8 cellular contexts compared by ENCODE assay signal in the genomic region with DNA sequence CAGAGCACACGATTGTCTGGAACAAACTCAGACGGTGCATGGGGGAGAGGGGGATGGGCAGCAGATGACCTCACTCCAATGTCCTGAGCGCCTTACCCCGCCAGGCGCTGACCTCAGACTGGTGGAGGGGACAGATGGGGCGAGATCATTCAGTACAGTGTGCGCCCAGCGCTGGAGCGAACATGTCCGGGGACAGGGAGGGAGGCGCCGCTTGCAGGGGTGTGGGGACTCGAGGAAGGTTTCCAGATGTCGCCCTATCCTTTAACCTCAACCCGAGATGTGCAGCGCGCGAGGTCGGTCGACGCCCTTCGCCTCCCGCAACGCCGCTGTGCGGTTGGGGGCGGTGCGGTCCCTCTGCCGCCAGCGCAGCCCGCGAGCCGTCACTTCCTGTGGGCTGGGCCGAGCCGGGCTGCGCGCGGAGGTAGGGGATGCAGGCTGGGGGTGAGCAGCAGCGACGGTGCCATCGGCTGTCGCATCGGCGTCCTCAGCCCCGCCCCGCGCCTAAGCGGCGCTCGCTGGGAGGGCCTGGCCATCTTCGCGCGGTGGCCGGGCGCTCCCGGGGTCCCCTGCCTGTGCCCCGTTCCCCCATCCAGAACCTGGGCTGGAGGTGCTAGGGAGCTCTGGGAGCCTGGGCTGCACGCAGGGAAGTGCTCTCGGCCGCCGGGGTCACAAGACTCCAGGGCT. TPM values are rescaled to one million over a fixed set of nuclear protein-coding genes. Genes with fewer than 3 reads are reported as not detected.
DNase-seq lines count a peak whose midpoint lies in the region; ATAC-seq and TF ChIP-seq lines count a peak whose summit lies in the region.

No MANE protein-coding gene starts in this region.

- H3K36me3 Mint-ChIP-seq in activated naive CD4-positive, alpha-beta T cell treated with anti-CD3 and anti-CD28 coated beads, Interleukin-2, amount 50 U/mL, for 24 hours = no peaks in the 10 kb centered on the region

- intact Hi-C loops in head of caudate nucleus (cut with DNase I) = no loop called here
- intact Hi-C loops in testis (cut with DNase I; ENCODE audit: low total_unique reads) = no loop called here

- peak overlapping the region; percentile 95 for H2AFZ ChIP-seq in osteoblast (ENCODE audit: low read length)

- H3K4me1 Mint-ChIP-seq in activated naive CD4-positive, alpha-beta T cell treated with anti-CD3 and anti-CD28 coated beads, Interleukin-2, amount 50 U/mL, for 24 hours = peaks cover 22% of the 10 kb centered on the region

- DNase-seq in GM12864 (ENCODE audit: low read depth) = no peak
- peak; percentile 63 for DNase-seq in LHCN-M2 (ENCODE audit: low read depth)
- DNase-seq in SJCRH30 = peak; percentile 76 to 77
- peak; percentile 81 to 95 (median 89) for DNase-seq in head of caudate nucleus
- peak; percentile 97 for DNase-seq in osteoblast (ENCODE audit: insufficient read length, low spot score, missing footprints)
- peak; percentile 81 for DNase-seq in testis

- no peaks in the 10 kb centered on the region for H3K36me3 ChIP-seq in SJCRH30
- no peaks in the 10 kb centered on the region for H3K36me3 ChIP-seq in osteoblast (ENCODE audit: insufficient read depth, low read length)
- no peaks in the 10 kb centered on the region for H3K36me3 ChIP-seq in testis (ENCODE audit: low read depth, missing control alignments)

- H3K4me3 ChIP-seq in GM12864 (ENCODE audit: low read depth, low read length) = peak overlapping the region; percentile 50
- H3K4me3 ChIP-seq in SJCRH30 = peak overlapping the region; percentile 63
- H3K4me3 ChIP-seq in osteoblast (ENCODE audit: insufficient read depth, low read length) = peak overlapping the region; percentile 89
- peak overlapping the region; percentile 60 to 80 for H3K4me3 ChIP-seq in testis

- H3K9me3 Mint-ChIP-seq in activated naive CD4-positive, alpha-beta T cell treated with anti-CD3 and anti-CD28 coated beads, Interleukin-2, amount 50 U/mL, for 24 hours = no peaks in the 10 kb centered on the region

- H3K4me1 ChIP-seq in SJCRH30 (peaks cover 5% of the 10 kb centered on the region), osteoblast (ENCODE audit: insufficient read depth, low read length) (peaks cover 13% of the 10 kb centered on the region), testis (peaks cover 12% of the 10 kb centered on the region)

- no peak for TF ChIP-seq POLR2A in testis (IDR thresholded peaks at IDR 0.05)

- peak overlapping the region; percentile 97 for H3K4me2 ChIP-seq in osteoblast (ENCODE audit: insufficient read depth, low read length)

- no peaks in the 10 kb centered on the region for H4K20me1 ChIP-seq in osteoblast (ENCODE audit: insufficient read depth, low read length)

- H3K27me3 ChIP-seq in SJCRH30 (no peaks in the 10 kb centered on the region), osteoblast (ENCODE audit: insufficient read depth, low read length) (peaks cover 10% of the 10 kb centered on the region), testis (no peaks in the 10 kb centered on the region)

- no peaks in the 10 kb centered on the region for H3K79me2 ChIP-seq in osteoblast (ENCODE audit: insufficient read depth, low read length)

- H3K27ac ChIP-seq in SJCRH30 (peak overlapping the region; percentile 24; the same call in 1 of the 2 replicates), osteoblast (ENCODE audit: low read depth, low read length) (peak overlapping the region; percentile 46), testis (peak overlapping the region; percentile 69 to 81)

- no peak for ATAC-seq in HG02763 (IDR thresholded peaks at IDR 0.05; ENCODE audit: unreplicated experiment)

- H3K9me3 ChIP-seq in SJCRH30 (replicated peaks) = no peaks in the 10 kb centered on the region
- H3K9me3 ChIP-seq in osteoblast (ENCODE audit: low read depth, low read length) = no peaks in the 10 kb centered on the region
- H3K9me3 ChIP-seq in testis = no peaks in the 10 kb centered on the region

- TF ChIP-seq CTCF in GM12864 (IDR thresholded peaks at IDR 0.05; ENCODE audit: low read depth, low read length, missing control alignments) = no peak
- TF ChIP-seq CTCF in osteoblast (IDR thresholded peaks at IDR 0.05; ENCODE audit: extremely low read depth, low read depth, low read length) = no peak
- TF ChIP-seq CTCF in testis (IDR thresholded peaks at IDR 0.05) = no peak

- no peaks in the 10 kb centered on the region for H3K27me3 Mint-ChIP-seq in activated naive CD4-positive, alpha-beta T cell treated with anti-CD3 and anti-CD28 coated beads, Interleukin-2, amount 50 U/mL, for 24 hours

- H3K4me3 Mint-ChIP-seq in activated naive CD4-positive, alpha-beta T cell treated with anti-CD3 and anti-CD28 coated beads, Interleukin-2, amount 50 U/mL, for 24 hours = peak overlapping the region; percentile 90

- 0 to 1% methylated on average over 22 to 39 of the region's 61 CpGs for WGBS in testis, 2 donors

- no peak overlapping the region for H3K27ac Mint-ChIP-seq in activated naive CD4-positive, alpha-beta T cell treated with anti-CD3 and anti-CD28 coated beads, Interleukin-2, amount 50 U/mL, for 24 hours

RNA-seq across cellular contexts. Expression of a gene that starts 5.3 kb away (rescaled TPM):
- 25.1 and 33.1 TPM in 2 replicates for total RNA-seq in LHCN-M2 (2014; rRNA removed)
- 25.8 TPM for polyA plus RNA-seq in LHCN-M2 (2012)
- total RNA-seq in SJCRH30 (2014; rRNA removed; shearing (Covaris generic)) = 10.9 and 11.3 TPM in 2 replicates
- 15.9 and 16.6 TPM in 2 replicates for total RNA-seq in osteoblast
- total RNA-seq in testis = 10 to 100 TPM; 39.5 to 39.6 TPM
- 16.6 TPM for polyA plus RNA-seq in testis (ENCODE audit: insufficient read depth, low read depth, low replicate concordance)

RNA-seq across cellular contexts. Expression of a gene that starts 9.6 kb away (rescaled TPM):
- total RNA-seq in LHCN-M2 (2014; rRNA removed) = not detected in 2 replicates
- 0.12 TPM for polyA plus RNA-seq in LHCN-M2 (2012)
- total RNA-seq in SJCRH30 (2014; rRNA removed; shearing (Covaris generic)) = 0.71 and 1.7 TPM in 2 replicates
- 0.36 TPM in 1 of 2 replicates, not detected in the other for total RNA-seq in osteoblast
- total RNA-seq in testis = 10 to 100 TPM; 40.9 to 45.8 TPM
- 18.6 TPM for polyA plus RNA-seq in testis (ENCODE audit: insufficient read depth, low read depth, low replicate concordance)

RNA-seq across cellular contexts. Expression of a gene that starts 30.3 kb away (rescaled TPM):
- total RNA-seq in LHCN-M2 (2014; rRNA removed) = 56.0 and 84.9 TPM in 2 replicates
- 46.3 TPM for polyA plus RNA-seq in LHCN-M2 (2012)
- total RNA-seq in SJCRH30 (2014; rRNA removed; shearing (Covaris generic)) = 39.6 and 39.8 TPM in 2 replicates
- 21.2 and 23.5 TPM in 2 replicates for total RNA-seq in osteoblast
- 10 to 100 TPM; 24.3 to 38.1 TPM for total RNA-seq in testis
- polyA plus RNA-seq in testis (ENCODE audit: insufficient read depth, low read depth, low replicate concordance) = 20.9 TPM

RNA-seq across cellular contexts. Expression of a gene that starts 46.4 kb away (rescaled TPM):
- not detected in 2 replicates for total RNA-seq in LHCN-M2 (2014; rRNA removed)
- not detected for polyA plus RNA-seq in LHCN-M2 (2012)
- not detected in 2 replicates for total RNA-seq in SJCRH30 (2014; rRNA removed; shearing (Covaris generic))
- not detected in 2 replicates for total RNA-seq in osteoblast
- total RNA-seq in testis = under 1 TPM in 1 of 2 donors, not detected in 1; 0.12 TPM
- not detected for polyA plus RNA-seq in testis (ENCODE audit: insufficient read depth, low read depth, low replicate concordance)

RNA-seq across cellular contexts. Expression of a gene that starts 58.0 kb away (rescaled TPM):
- not detected in 2 replicates for total RNA-seq in LHCN-M2 (2014; rRNA removed)
- polyA plus RNA-seq in LHCN-M2 (2012) = not detected
- not detected in 2 replicates for total RNA-seq in SJCRH30 (2014; rRNA removed; shearing (Covaris generic))
- total RNA-seq in osteoblast = not detected in 2 replicates
- 1 to 10 TPM; 2.4 to 5.7 TPM for total RNA-seq in testis
- 5.7 TPM for polyA plus RNA-seq in testis (ENCODE audit: insufficient read depth, low read depth, low replicate concordance)

Comparison
In these comparisons a context has a peak if more than half of its experiments do, and no peak if none do; other contexts are left out.
1. H3K27ac ChIP-seq: peak in every context shown above with its lines; median percentile 75 in testis; 46 in osteoblast; 24 in SJCRH30.
2. RNA of a gene that starts 9.6 kb away (total RNA-seq): 40.9 to 45.8 TPM in testis; 0.71 to 1.7 TPM in SJCRH30, 0.36 TPM in osteoblast and not detected in LHCN-M2; every median in the first group is over 10 times any median in the second.
3. Peak in every context shown above with its lines, with median percentiles within 50 percentile points of each other: H3K4me3 ChIP-seq.